ENCODE assay signal across 9 cellular contexts in genomic region chr11:18203723-18204122, GRCh38. TPM values are rescaled to one million over a fixed set of nuclear protein-coding genes. Genes with fewer than 3 reads are reported as not detected.
DNase-seq lines count a peak whose midpoint lies in the region; ATAC-seq and TF ChIP-seq lines count a peak whose summit lies in the region.
"Had no signal": no experiment of that assay in that cellular context is flagged by ENCODE, and none has a peak within 500 bp of the region (broad histone marks: within the 10 kb centered on the region; RNA-seq: fewer than 3 reads in every experiment).

No MANE protein-coding gene starts in this region.

- POLR2A ChIA-PET in AG04450 (lab: Yijun Ruan, JAX), result no interaction called here
- POLR2A ChIA-PET in activated CD4-positive, alpha-beta memory T cell treated with anti-CD3 and anti-CD28 coated beads for 36 hours (lab: Charles Lee), result no interaction called here

- peaks cover 4% of the 10 kb centered on the region for H3K9me3 Mint-ChIP-seq in activated CD4-positive, alpha-beta memory T cell treated with anti-CD3 and anti-CD28 coated beads for 36 hours

- peak; percentile 58 for ATAC-seq in GM21447 (IDR thresholded peaks at IDR 0.05; ENCODE audit: unreplicated experiment)

- no peak overlapping the region for H3K27ac ChIP-seq in AG04450 (ENCODE audit: low read depth, low read length)
- H3K27ac ChIP-seq: thoracic aorta had no signal

- peaks cover 38% of the 10 kb centered on the region for H3K27me3 Mint-ChIP-seq in activated CD4-positive, alpha-beta memory T cell treated with anti-CD3 and anti-CD28 coated beads for 36 hours

- H3K27ac Mint-ChIP-seq in activated CD4-positive, alpha-beta memory T cell treated with anti-CD3 and anti-CD28 coated beads for 36 hours, result no peak overlapping the region

- no peaks in the 10 kb centered on the region for H3K36me3 Mint-ChIP-seq in activated CD4-positive, alpha-beta memory T cell treated with anti-CD3 and anti-CD28 coated beads for 36 hours

- H3K4me1 Mint-ChIP-seq in activated CD4-positive, alpha-beta memory T cell treated with anti-CD3 and anti-CD28 coated beads for 36 hours (ENCODE audit: low read depth), result no peaks in the 10 kb centered on the region

- no peaks in the 10 kb centered on the region for H3K4me1 ChIP-seq in NT2/D1 (ENCODE audit: insufficient read depth, insufficient read length)

- H3K4me3 ChIP-seq in AG04450 (ENCODE audit: low read depth, low read length) (no peak overlapping the region), NT2/D1 (ENCODE audit: insufficient read length, low read depth) (no peak overlapping the region), fibroblast of villous mesenchyme (ENCODE audit: low read depth, low read length) (no peak overlapping the region)
- H3K4me3 ChIP-seq: thoracic aorta had no signal

- H3K9ac ChIP-seq in NT2/D1 (ENCODE audit: insufficient read length, low read depth), result no peak overlapping the region

- CTCF ChIA-PET in AG04450 (lab: Charles Lee), result interaction anchor here (0.5 to 2.3 kb wide), 15 partner anchors 9 to 638 kb away, joined by 3 to 40 read pairs (median 6); no protein-coding TSS in a partner anchor
- CTCF ChIA-PET in activated CD4-positive, alpha-beta memory T cell treated with anti-CD3 and anti-CD28 coated beads for 36 hours (lab: Charles Lee), result interaction anchor here (0.6 to 1.7 kb wide), 7 partner anchors 9 to 218 kb away, joined by 3 to 25 read pairs (median 3); no protein-coding TSS in a partner anchor

- no peaks in the 10 kb centered on the region for H3K36me3 ChIP-seq in NT2/D1 (ENCODE audit: insufficient read depth, insufficient read length, low read length)
- H3K36me3 ChIP-seq: thoracic aorta had no signal

- H3K4me3 Mint-ChIP-seq in activated CD4-positive, alpha-beta memory T cell treated with anti-CD3 and anti-CD28 coated beads for 36 hours, result no peak overlapping the region

- H3K27me3 ChIP-seq in AG04450 (ENCODE audit: control insufficient read depth, insufficient read depth, low read length) (peaks cover 1% of the 10 kb centered on the region), NT2/D1 (ENCODE audit: insufficient read depth, insufficient read length) (no peaks in the 10 kb centered on the region)

- no peak for DNase-seq in AG04450 (ENCODE audit: low read depth, low spot score)
- DNase-seq in NT2/D1 (ENCODE audit: low read depth, low spot score), result peak; percentile 15
- peak; percentile 26 for DNase-seq in fibroblast of villous mesenchyme (ENCODE audit: low read depth)
- DNase-seq in activated CD4-positive, alpha-beta memory T cell treated with anti-CD3 and anti-CD28 coated beads for 36 hours, result no peak
- no peak for DNase-seq in C1 segment of cervical spinal cord (lab: John Stamatoyannopoulos, UW)
- DNase-seq in NCI-H2196 (lab: John Stamatoyannopoulos, UW; ENCODE audit: unreplicated experiment), result no peak
- no peak for DNase-seq in activated CD4-positive, alpha-beta T cell treated with anti-CD3 and anti-CD28 coated beads, Interleukin-2, amount 50 U/mL, for 4 hours

- intact Hi-C loops in activated CD4-positive, alpha-beta memory T cell treated with anti-CD3 and anti-CD28 coated beads for 36 hours (cut with micrococcal nuclease), result loop anchor here (10.0 kb wide), 1 partner anchor 89 kb away; no protein-coding TSS in a partner anchor

- TF ChIP-seq CTCF in AG04450 (IDR thresholded peaks at IDR 0.05; ENCODE audit: low read depth, low read length) (peak; percentile 58), fibroblast of villous mesenchyme (IDR thresholded peaks at IDR 0.05; ENCODE audit: insufficient read depth, low read depth, low read length) (peak; percentile 65)

- H3K9me3 ChIP-seq in AG04450 (ENCODE audit: control insufficient read depth, insufficient read depth, low read length) (no peaks in the 10 kb centered on the region), NT2/D1 (ENCODE audit: insufficient read depth, low read length) (no peaks in the 10 kb centered on the region)
- H3K9me3 ChIP-seq: thoracic aorta had no signal

RNA-seq across cellular contexts. Expression of gene MRGPRX4, which starts 31.1 kb away (rescaled TPM):
- not detected in 2 replicates for polyA plus RNA-seq in AG04450 (2011; rRNA removed)
- not detected in 2 replicates for polyA minus RNA-seq in AG04450 (2011; rRNA and poly(A)+ RNA removed)
- total RNA-seq in fibroblast of villous mesenchyme, result not detected in 2 replicates
- total RNA-seq in activated CD4-positive, alpha-beta memory T cell treated with anti-CD3 and anti-CD28 coated beads for 36 hours, result not detected
- total RNA-seq: thoracic aorta had no signal

RNA-seq across cellular contexts. Expression of gene SAA4, which starts 32.9 kb away (rescaled TPM):
- polyA plus RNA-seq in AG04450 (2011; rRNA removed), result not detected in 2 replicates
- polyA minus RNA-seq in AG04450 (2011; rRNA and poly(A)+ RNA removed), result not detected in 2 replicates
- total RNA-seq in fibroblast of villous mesenchyme, result not detected in 2 replicates
- not detected for total RNA-seq in activated CD4-positive, alpha-beta memory T cell treated with anti-CD3 and anti-CD28 coated beads for 36 hours
- total RNA-seq: thoracic aorta had no signal

RNA-seq across cellular contexts. Expression of gene SAA2, which starts 44.7 kb away (rescaled TPM):
- not detected in 2 replicates for polyA plus RNA-seq in AG04450 (2011; rRNA removed)
- not detected in 2 replicates for polyA minus RNA-seq in AG04450 (2011; rRNA and poly(A)+ RNA removed)
- 0.43 TPM in 1 of 2 replicates, not detected in the other for total RNA-seq in fibroblast of villous mesenchyme
- not detected for total RNA-seq in activated CD4-positive, alpha-beta memory T cell treated with anti-CD3 and anti-CD28 coated beads for 36 hours

Comparison
In these comparisons a context has a peak if more than half of its experiments do, and no peak if none do; other contexts are left out.
1. DNase-seq: peak in NT2/D1 (single experiment) and fibroblast of villous mesenchyme (single experiment); none in AG04450 (single experiment), activated CD4-positive, alpha-beta memory T cell treated with anti-CD3 and anti-CD28 coated beads for 36 hours (single experiment), C1 segment of cervical spinal cord (0 of 14), NCI-H2196 (single experiment) and activated CD4-positive, alpha-beta T cell treated with anti-CD3 and anti-CD28 coated beads, Interleukin-2, amount 50 U/mL, for 4 hours (0 of 2).